In genomic region chr20:48738399-48739304, GRCh38 we compare ENCODE assay signal across 10 cellular contexts.
DNase-seq lines count a peak whose midpoint lies in the region; ATAC-seq, FAIRE-seq and TF ChIP-seq lines count a peak whose summit lies in the region.
"Had no signal": no experiment of that assay in that cellular context is flagged by ENCODE, and none has a peak within 500 bp of the region (broad histone marks: within the 10 kb centered on the region; RNA-seq: fewer than 3 reads in every experiment).

No MANE protein-coding gene starts in this region.

- no peak overlapping the region for H3K4me3 ChIP-seq in parathyroid adenoma (ENCODE audit: low read depth, low read length)
- H3K4me3 ChIP-seq: SJSA1 had no signal

- H3K4me3 Mint-ChIP-seq in activated T-helper 2 cell treated with anti-CD3 and anti-CD28 coated beads, Interferon-gamma antibody, Interleukin-2, Interleukin-4, amounts not matched to agents 10 μg/mL and 5 μg/mL and 100 μg/mL, durations not matched to agents 14 hours and 24 hours and 36 hours (ENCODE audit: low read depth) = peak overlapping the region; percentile 62
- H3K4me3 Mint-ChIP-seq in osteocyte (ENCODE audit: unreplicated experiment) = no peak overlapping the region

- FAIRE-seq in H54 (lab: Jason Lieb, UNC) = no peak
- FAIRE-seq: A204.1 had no signal

- intact Hi-C loops in activated T-helper 2 cell treated with anti-CD3 and anti-CD28 coated beads, Interferon-gamma antibody, Interleukin-2, Interleukin-4, amounts not matched to agents 10 μg/mL and 5 μg/mL and 100 μg/mL, durations not matched to agents 14 hours and 24 hours and 36 hours (cut with micrococcal nuclease) = loop anchor here (1.0 kb wide), 3 partner anchors 31 to 88 kb away; no protein-coding TSS in a partner anchor

- peak; percentile 55 for ATAC-seq in HG03139 (IDR thresholded peaks at IDR 0.05; ENCODE audit: unreplicated experiment)

- no peaks in the 10 kb centered on the region for H3K27me3 ChIP-seq in parathyroid adenoma (ENCODE audit: control insufficient read depth, insufficient read depth, low read length)
- H3K27me3 ChIP-seq: SJSA1 had no signal

- H3K9ac ChIP-seq in parathyroid adenoma = no peak overlapping the region

- peak overlapping the region; percentile 89 for H3K27ac Mint-ChIP-seq in activated T-helper 2 cell treated with anti-CD3 and anti-CD28 coated beads, Interferon-gamma antibody, Interleukin-2, Interleukin-4, amounts not matched to agents 10 μg/mL and 5 μg/mL and 100 μg/mL, durations not matched to agents 14 hours and 24 hours and 36 hours
- H3K27ac Mint-ChIP-seq in osteocyte (ENCODE audit: unreplicated experiment) = no peak overlapping the region

- TF ChIP-seq CTCF in parathyroid adenoma (IDR thresholded peaks at IDR 0.05) = no peak
- TF ChIP-seq CTCF in osteocyte (IDR thresholded peaks at IDR 0.05) = no peak

- no peaks in the 10 kb centered on the region for H3K36me3 ChIP-seq in parathyroid adenoma (ENCODE audit: control insufficient read depth, insufficient read depth, low read length)

- no peak for TF ChIP-seq POLR2A in H54 (IDR thresholded peaks at IDR 0.05; ENCODE audit: low read depth, low read length)

- no peaks in the 10 kb centered on the region for H3K4me1 ChIP-seq in parathyroid adenoma

- H3K4me1 Mint-ChIP-seq in activated T-helper 2 cell treated with anti-CD3 and anti-CD28 coated beads, Interferon-gamma antibody, Interleukin-2, Interleukin-4, amounts not matched to agents 10 μg/mL and 5 μg/mL and 100 μg/mL, durations not matched to agents 14 hours and 24 hours and 36 hours (ENCODE audit: low read depth) = peaks cover 54% of the 10 kb centered on the region
- H3K4me1 Mint-ChIP-seq in osteocyte (ENCODE audit: unreplicated experiment) = peaks cover 5% of the 10 kb centered on the region

- DNase-seq in NK-92 treated with Interleukin-12 subunit alpha and Interleukin-12 subunit beta, amount 100 ng/mL, for 24 hours (lab: John Stamatoyannopoulos, UW) = peak; percentile 25
- DNase-seq in NK-92 (lab: John Stamatoyannopoulos, UW; ENCODE audit: unreplicated experiment) = no peak
- DNase-seq in activated T-helper 2 cell treated with anti-CD3 and anti-CD28 coated beads, Interferon-gamma antibody, Interleukin-2, Interleukin-4, amounts not matched to agents 10 μg/mL and 5 μg/mL and 100 μg/mL, durations not matched to agents 14 hours and 24 hours and 36 hours (ENCODE audit: low spot score) = peak; percentile 70
- no peak for DNase-seq in H54 (ENCODE audit: insufficient read length, low spot score)
- no peak for DNase-seq in osteocyte (ENCODE audit: extremely low spot score, unreplicated experiment)
- DNase-seq in NCI-H1092 (lab: John Stamatoyannopoulos, UW) = no peak

- H3K9me3 ChIP-seq in parathyroid adenoma (ENCODE audit: control insufficient read depth, low read length) = no peaks in the 10 kb centered on the region
- H3K9me3 ChIP-seq: SJSA1 had no signal

- H3K27ac ChIP-seq in parathyroid adenoma = peak overlapping the region; percentile 6
- H3K27ac ChIP-seq: SJSA1 had no signal

- H3K27me3 Mint-ChIP-seq in activated T-helper 2 cell treated with anti-CD3 and anti-CD28 coated beads, Interferon-gamma antibody, Interleukin-2, Interleukin-4, amounts not matched to agents 10 μg/mL and 5 μg/mL and 100 μg/mL, durations not matched to agents 14 hours and 24 hours and 36 hours (ENCODE audit: low read depth) = no peaks in the 10 kb centered on the region
- H3K27me3 Mint-ChIP-seq in osteocyte (ENCODE audit: unreplicated experiment) = no peaks in the 10 kb centered on the region

- no peak overlapping the region for H3K4me2 ChIP-seq in parathyroid adenoma (ENCODE audit: low read length)

- no peak overlapping the region for H2AFZ ChIP-seq in parathyroid adenoma

- no peaks in the 10 kb centered on the region for H3K9me3 Mint-ChIP-seq in activated T-helper 2 cell treated with anti-CD3 and anti-CD28 coated beads, Interferon-gamma antibody, Interleukin-2, Interleukin-4, amounts not matched to agents 10 μg/mL and 5 μg/mL and 100 μg/mL, durations not matched to agents 14 hours and 24 hours and 36 hours
- no peaks in the 10 kb centered on the region for H3K9me3 Mint-ChIP-seq in osteocyte (ENCODE audit: unreplicated experiment)

- peaks cover 43% of the 10 kb centered on the region for H3K36me3 Mint-ChIP-seq in activated T-helper 2 cell treated with anti-CD3 and anti-CD28 coated beads, Interferon-gamma antibody, Interleukin-2, Interleukin-4, amounts not matched to agents 10 μg/mL and 5 μg/mL and 100 μg/mL, durations not matched to agents 14 hours and 24 hours and 36 hours (ENCODE audit: low read depth)
- H3K36me3 Mint-ChIP-seq in osteocyte (ENCODE audit: unreplicated experiment) = peaks cover 10% of the 10 kb centered on the region

- no peaks in the 10 kb centered on the region for H3K79me2 ChIP-seq in parathyroid adenoma

Comparison
In these comparisons a context has a peak if more than half of its experiments do, and no peak if none do; other contexts are left out.
1. DNase-seq: peak in NK-92 treated with Interleukin-12 subunit alpha and Interleukin-12 subunit beta, amount 100 ng/mL, for 24 hours (single experiment) and activated T-helper 2 cell treated with anti-CD3 and anti-CD28 coated beads, Interferon-gamma antibody, Interleukin-2, Interleukin-4, amounts not matched to agents 10 μg/mL and 5 μg/mL and 100 μg/mL, durations not matched to agents 14 hours and 24 hours and 36 hours (single experiment); none in NK-92 (single experiment), H54 (single experiment), osteocyte (single experiment) and NCI-H1092 (single experiment).